Comparison of ENCODE assay signal across 32 cellular contexts in genomic region chr2:105649534-105649933, GRCh38.
"Had no signal": no experiment of that assay in that cellular context is flagged by ENCODE, and none has a peak within 500 bp of the region (broad histone marks: within the 10 kb centered on the region; RNA-seq: fewer than 3 reads in every experiment).

No MANE protein-coding gene starts in this region.

- H3K9ac ChIP-seq: parathyroid adenoma had no signal

- H3K4me1 ChIP-seq: parathyroid adenoma, psoas muscle, sigmoid colon, spleen, suprapubic skin, upper lobe of right lung, uterus had no signal

- H3K27me3 ChIP-seq: ovary, right lobe of liver, sigmoid colon, spleen, testis, tibial artery, transverse colon, upper lobe of right lung, uterus had no signal

- DNase-seq: naive thymus-derived CD8-positive, alpha-beta T cell; nephron progenitor cell; ovary; posterior cingulate gyrus; psoas muscle; right cardiac atrium; right lobe of liver; sigmoid colon; spleen; stimulated activated CD4-positive, alpha-beta T cell treated with anti-CD3 and anti-CD28 coated beads, Interleukin-12 subunit alpha, Interleukin-12 subunit beta, amount 100 ng/mL, for 4 hours; stimulated activated CD4-positive, alpha-beta T cell treated with anti-CD3 and anti-CD28 coated beads, Interleukin-1b, Interleukin-23, amount 100 ng/mL, for 48 hours; stimulated activated CD4-positive, alpha-beta T cell treated with anti-CD3 and anti-CD28 coated beads, Interleukin-4, amount 100 ng/mL, for 1 hour; stimulated activated CD4-positive, alpha-beta T cell treated with anti-CD3 and anti-CD28 coated beads, Interleukin-4, amount 100 ng/mL, for 4 hours; stimulated activated CD8-positive, alpha-beta memory T cell treated with anti-CD3 and anti-CD28 coated beads, Interleukin-4, amount 100 ng/mL, for 48 hours; stimulated activated naive CD4-positive, alpha-beta T cell; stimulated activated naive CD8-positive, alpha-beta T cell treated with anti-CD3 and anti-CD28 coated beads, Interleukin-15, amount 100 ng/mL, for 72 hours; stimulated activated naive CD8-positive, alpha-beta T cell treated with anti-CD3 and anti-CD28 coated beads, Interleukin-15, Interleukin-2, amounts not matched to agents 100 U/mL and 50 U/mL, for 24 hours; substantia nigra; testis; tibial artery; transverse colon; upper lobe of right lung; uterus had no signal

- H3K27ac Mint-ChIP-seq: natural killer cell treated with Interleukin-12 subunit alpha and Interleukin-12 subunit beta and Interleukin-15 and Interleukin-18, amount 100 ng/mL, for 72 hours; nephron progenitor cell; progenitor cell of endocrine pancreas; stimulated activated memory B cell treated with anti-CD40 and anti-IgM and Interleukin-4, amounts not matched to agents 10 μg/mL and 1 μg/mL and 100 μg/mL, for 72 hours; type B pancreatic cell had no signal

- H3K4me3 Mint-ChIP-seq: naive thymus-derived CD8-positive, alpha-beta T cell; natural killer cell treated with Interleukin-12 subunit alpha and Interleukin-12 subunit beta and Interleukin-15 and Interleukin-18, amount 100 ng/mL, for 72 hours; nephron progenitor cell; neural crest cell; stimulated activated memory B cell treated with anti-CD40 and anti-IgM and Interleukin-4, amounts not matched to agents 10 μg/mL and 1 μg/mL and 100 μg/mL, for 72 hours; stimulated activated naive CD8-positive, alpha-beta T cell treated with anti-CD3 and anti-CD28 coated beads, Interleukin-15, amount 100 ng/mL, for 72 hours; type B pancreatic cell had no signal

- H3K36me3 ChIP-seq: neutrophil, ovary, right lobe of liver, sigmoid colon, spleen, suprapubic skin, tibial artery, transverse colon, upper lobe of right lung, uterus had no signal

- H2AFZ ChIP-seq: parathyroid adenoma had no signal

- H3K9me3 ChIP-seq: neutrophil, ovary, psoas muscle, right lobe of liver, sigmoid colon, suprapubic skin, testis, transverse colon, uterus had no signal

- H3K4me1 Mint-ChIP-seq: stimulated activated memory B cell treated with anti-CD40 and anti-IgM and Interleukin-4, amounts not matched to agents 10 μg/mL and 1 μg/mL and 100 μg/mL, for 72 hours had no signal

- H3K27me3 Mint-ChIP-seq: naive thymus-derived CD8-positive, alpha-beta T cell; stimulated activated naive CD8-positive, alpha-beta T cell treated with anti-CD3 and anti-CD28 coated beads, Interleukin-15, amount 100 ng/mL, for 72 hours had no signal

- H3K4me2 ChIP-seq: smooth muscle cell had no signal

- H3K36me3 Mint-ChIP-seq: naive thymus-derived CD8-positive, alpha-beta T cell; natural killer cell treated with Interleukin-12 subunit alpha and Interleukin-12 subunit beta and Interleukin-15 and Interleukin-18, amount 100 ng/mL, for 72 hours; stimulated activated memory B cell treated with anti-CD40 and anti-IgM and Interleukin-4, amounts not matched to agents 10 μg/mL and 1 μg/mL and 100 μg/mL, for 72 hours; type B pancreatic cell had no signal

- ATAC-seq: naive thymus-derived CD8-positive, alpha-beta T cell; natural killer cell treated with Interleukin-12 subunit alpha and Interleukin-12 subunit beta and Interleukin-15 and Interleukin-18, amount 100 ng/mL, for 72 hours; psoas muscle; right cardiac atrium; right lobe of liver; stimulated activated memory B cell treated with anti-CD40 and anti-IgM and Interleukin-4, amounts not matched to agents 10 μg/mL and 1 μg/mL and 100 μg/mL, for 72 hours; stimulated activated naive CD8-positive, alpha-beta T cell treated with anti-CD3 and anti-CD28 coated beads, Interleukin-15, amount 100 ng/mL, for 72 hours; stimulated activated naive CD8-positive, alpha-beta T cell treated with anti-CD3 and anti-CD28 coated beads, Interleukin-15, Interleukin-2, amounts not matched to agents 100 U/mL and 50 U/mL, for 24 hours; upper lobe of right lung had no signal

- H3K9me3 Mint-ChIP-seq: natural killer cell treated with Interleukin-12 subunit alpha and Interleukin-12 subunit beta and Interleukin-15 and Interleukin-18, amount 100 ng/mL, for 72 hours; neural crest cell; type B pancreatic cell had no signal

- H3K27ac ChIP-seq: neutrophil, ovary, parathyroid adenoma, psoas muscle, right lobe of liver, sigmoid colon, spleen, suprapubic skin, testis, tibial artery, transverse colon, upper lobe of right lung, uterus had no signal

- H3K4me3 ChIP-seq: ovary, psoas muscle, right lobe of liver, sigmoid colon, smooth muscle cell, spleen, suprapubic skin, testis, tibial artery, transverse colon, upper lobe of right lung, uterus had no signal

- H3K79me2 ChIP-seq: parathyroid adenoma had no signal
